ENCODE assay signal across 24 cellular contexts in the genomic region with DNA sequence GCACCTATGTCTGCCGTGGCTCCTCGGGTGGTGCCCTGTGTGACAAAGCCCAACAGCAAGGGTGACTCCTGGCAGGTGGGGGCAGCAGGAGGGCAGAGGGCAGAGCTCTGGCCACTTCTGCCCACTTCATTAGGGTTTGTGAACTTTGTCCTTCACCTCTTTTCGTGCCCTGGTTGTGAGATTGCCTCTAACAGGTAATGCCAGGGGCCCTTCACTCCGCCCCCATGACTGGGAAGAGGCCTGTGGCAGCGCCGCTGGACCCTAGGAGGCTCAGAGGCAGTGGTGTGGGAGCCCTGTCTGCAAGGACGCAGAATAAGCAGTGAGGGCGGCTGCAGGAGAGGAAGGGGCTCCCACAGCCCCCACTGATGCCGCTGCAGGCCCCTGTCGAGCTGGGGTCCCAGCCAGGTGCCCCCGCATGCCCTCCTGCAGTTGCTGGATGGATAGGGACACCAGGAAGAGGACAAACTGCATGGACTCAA.
"Had no signal": no experiment of that assay in that cellular context is flagged by ENCODE, and none has a peak within 500 bp of the region (broad histone marks: within the 10 kb centered on the region; RNA-seq: fewer than 3 reads in every experiment).

No MANE protein-coding gene starts in this region.

- H3K36me3 ChIP-seq: cardiac muscle cell had no signal

- H3K4me3 ChIP-seq: cardiac muscle cell had no signal

- H3K27ac ChIP-seq: cardiac muscle cell had no signal

- DNase-seq: activated B cell treated with CpG ODN at 0.5 μM for 24 hours; activated CD4-positive, alpha-beta memory T cell treated with anti-CD3 and anti-CD28 coated beads for 36 hours; activated CD4-positive, alpha-beta T cell treated with anti-CD3 and anti-CD28 coated beads for 1 hour; activated CD4-positive, alpha-beta T cell treated with anti-CD3 and anti-CD28 coated beads, Interleukin-2, amount 10 ng/mL, durations not matched to agents 24 days and 14 days; activated CD8-positive, alpha-beta memory T cell treated with anti-CD3 and anti-CD28 coated beads for 24 hours; activated naive CD4-positive, alpha-beta T cell treated with anti-CD3 and anti-CD28 coated beads for 36 hours; activated T-cell treated with anti-CD3 and anti-CD28 coated beads, Interleukin-2, amount 50 U/mL, for 4 hours; amygdala; Kasumi-1; KBM-7; NCI-H1092; NCI-H1417 treated with DMSO at 0.1 percent for 48 hours; NCI-H1694; NCI-H2029 treated with DMSO at 0.1 percent for 48 hours; NCI-H345; NCI-H510A; PC-3; SIG-M5; T1000 had no signal

- ATAC-seq: activated T-cell treated with anti-CD3 and anti-CD28 coated beads, Interleukin-2, amount 50 U/mL, for 4 hours; PC-3; T-helper 17 cell had no signal

- FAIRE-seq: astrocyte, RCC 7860, TTC549 had no signal
